ENCODE assay signal across 8 cellular contexts in genomic region chr12:43444940-43445564, GRCh38.
A peak's percentile ranks its signal among the peaks of the same experiment; 100 is the strongest.
DNase-seq lines count a peak whose midpoint lies in the region; ATAC-seq and TF ChIP-seq lines count a peak whose summit lies in the region.

No MANE protein-coding gene starts in this region.

- no peaks in the 10 kb centered on the region for H3F3A ChIP-seq in SU-DHL-6 (ENCODE audit: insufficient read depth)

- H3K27me3 ChIP-seq in SU-DHL-6 (ENCODE audit: low read length), result no peaks in the 10 kb centered on the region

- DNase-seq in DMS153 treated with DMSO at 0.1 percent for 48 hours (lab: John Stamatoyannopoulos, UW; ENCODE audit: unreplicated experiment), result peak; percentile 27
- DNase-seq in KG1 (lab: John Stamatoyannopoulos, UW), result peak; percentile 21
- DNase-seq in MCF 10A (ENCODE audit: unreplicated experiment), result peak; percentile 74
- DNase-seq in left kidney (ENCODE audit: low read depth, low spot score), result peak; percentile 67
- DNase-seq in stimulated activated CD8-positive, alpha-beta memory T cell treated with anti-CD3 and anti-CD28 coated beads, Interleukin-15, amount 100 ng/mL, for 1 hour (ENCODE audit: low read depth), result peak; percentile 15

- no peaks in the 10 kb centered on the region for H3K4me1 Mint-ChIP-seq in MCF 10A (ENCODE audit: insufficient read depth, unreplicated experiment)

- H3K4me3 ChIP-seq in SU-DHL-6 (ENCODE audit: insufficient read depth, low read length, poor library complexity, severe bottlenecking), result no peak overlapping the region

- H4K20me1 ChIP-seq in SU-DHL-6 (ENCODE audit: low read depth, low read length), result no peaks in the 10 kb centered on the region

- no peaks in the 10 kb centered on the region for H3K36me3 ChIP-seq in SU-DHL-6 (ENCODE audit: low read length)

- POLR2A ChIA-PET in MCF 10A (lab: Yijun Ruan, JAX), result no interaction called here

- BruUV-seq in MCF 10A (replicated peaks; lab: Mats Ljungman, UMichigan), result no TSS peak

- ATAC-seq in GM19452 (IDR thresholded peaks at IDR 0.05; ENCODE audit: unreplicated experiment), result peak; percentile 78
- no peak for ATAC-seq in HG02938 (IDR thresholded peaks at IDR 0.05; ENCODE audit: unreplicated experiment)

- CTCF ChIA-PET in MCF 10A (lab: Yijun Ruan, JAX), result interaction anchor here (0.5 to 3.1 kb wide), 18 partner anchors 10 to 1918 kb away, joined by 3 to 33 read pairs (median 4); no protein-coding TSS in a partner anchor

- no peaks in the 10 kb centered on the region for H3K9me3 ChIP-seq in SU-DHL-6 (ENCODE audit: insufficient read depth, low read length)

- no peaks in the 10 kb centered on the region for H3K9me3 Mint-ChIP-seq in MCF 10A (ENCODE audit: unreplicated experiment)

- no peak overlapping the region for H3K27ac ChIP-seq in SU-DHL-6 (ENCODE audit: low read depth, low read length)

- no peak overlapping the region for H3K9ac ChIP-seq in SU-DHL-6 (ENCODE audit: low read length)

- H3K27me3 Mint-ChIP-seq in MCF 10A (ENCODE audit: insufficient read depth, unreplicated experiment), result peaks cover 40% of the 10 kb centered on the region

- TF ChIP-seq CTCF in SU-DHL-6 (IDR thresholded peaks at IDR 0.05; ENCODE audit: insufficient read depth, low read length, poor library complexity, severe bottlenecking), result peak; percentile 85
- TF ChIP-seq CTCF in MCF 10A (IDR thresholded peaks at IDR 0.05; ENCODE audit: unreplicated experiment), result peak; percentile 70

- no peaks in the 10 kb centered on the region for H3K79me2 ChIP-seq in SU-DHL-6 (ENCODE audit: insufficient read depth, low read length)

- intact Hi-C loops in MCF 10A (cut with micrococcal nuclease), result loop anchor here (1.0 kb wide), 2 partner anchors 283 to 437 kb away; no protein-coding TSS in a partner anchor

- H3K9me2 ChIP-seq in SU-DHL-6 (replicated peaks; ENCODE audit: insufficient read depth, low read length), result no peaks in the 10 kb centered on the region

- no peaks in the 10 kb centered on the region for H3K36me3 Mint-ChIP-seq in MCF 10A (ENCODE audit: insufficient read depth, unreplicated experiment)

- no peak overlapping the region for H3K27ac Mint-ChIP-seq in MCF 10A (ENCODE audit: low read depth, unreplicated experiment)

- no peak overlapping the region for H3K4me3 Mint-ChIP-seq in MCF 10A (ENCODE audit: unreplicated experiment)

- no peak overlapping the region for H3K4me2 ChIP-seq in SU-DHL-6 (ENCODE audit: low read depth, low read length, poor library complexity, severe bottlenecking)

- no peak overlapping the region for H2AFZ ChIP-seq in SU-DHL-6 (ENCODE audit: low read depth, low read length, severe bottlenecking)

Comparison
In these comparisons a context has a peak if more than half of its experiments do, and no peak if none do; other contexts are left out.
1. DNase-seq: peak in every context shown above with its lines; median percentile 74 in MCF 10A; 67 in left kidney; 27 in DMS153 treated with DMSO at 0.1 percent for 48 hours; 21 in KG1; 15 in stimulated activated CD8-positive, alpha-beta memory T cell treated with anti-CD3 and anti-CD28 coated beads, Interleukin-15, amount 100 ng/mL, for 1 hour.